In the genomic region with DNA sequence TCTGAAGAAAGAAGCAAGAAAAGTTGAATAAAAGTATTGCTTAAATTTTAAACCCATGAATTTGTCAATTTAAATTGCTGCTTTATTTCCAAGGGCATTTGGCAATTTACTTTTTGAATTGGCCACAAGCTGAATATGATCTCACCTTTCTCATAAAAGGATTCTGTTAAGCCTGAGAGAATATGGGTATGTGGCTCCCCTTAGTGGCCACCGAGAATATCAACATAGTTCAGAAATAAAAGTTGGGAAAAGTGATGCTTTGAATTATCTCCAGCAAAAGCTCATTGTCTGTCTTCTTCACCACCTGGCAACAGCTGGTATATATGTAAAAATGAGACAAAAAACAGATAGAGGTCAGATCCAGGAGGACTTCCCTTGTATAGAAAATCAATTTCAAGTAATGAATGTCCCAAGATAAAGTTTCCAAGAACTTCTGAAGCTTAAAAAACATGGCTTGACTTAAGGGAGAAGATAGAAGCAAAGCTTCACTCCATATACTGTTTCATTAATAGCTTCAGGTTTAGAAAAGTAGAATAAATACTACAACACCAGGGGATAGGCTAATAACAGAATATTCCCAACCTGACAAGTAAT, we compare ENCODE assay signal across 9 cellular contexts.
DNase-seq lines count a peak whose midpoint lies in the region; ATAC-seq and TF ChIP-seq lines count a peak whose summit lies in the region.
"Had no signal": no experiment of that assay in that cellular context is flagged by ENCODE, and none has a peak within 500 bp of the region (broad histone marks: within the 10 kb centered on the region; RNA-seq: fewer than 3 reads in every experiment).

No MANE protein-coding gene starts in this region.

- CTCF ChIA-PET in Caco-2 (lab: Charles Lee), result interaction anchor here (0.6 to 1.5 kb wide), 5 partner anchors 83 to 223 kb away, joined by 3 to 14 read pairs (median 4); no protein-coding TSS in a partner anchor

- H3K9me3 ChIP-seq in Caco-2 (no peaks in the 10 kb centered on the region), esophagus muscularis mucosa (no peaks in the 10 kb centered on the region), prostate gland (no peaks in the 10 kb centered on the region)
- H3K9me3 ChIP-seq: neutrophil had no signal

- H3K27me3 ChIP-seq in Caco-2 (replicated peaks; ENCODE audit: control insufficient read depth, insufficient read depth, low read length) (no peaks in the 10 kb centered on the region), esophagus muscularis mucosa (no peaks in the 10 kb centered on the region), prostate gland (replicated peaks; ENCODE audit: insufficient read depth) (no peaks in the 10 kb centered on the region)
- H3K27me3 ChIP-seq: neutrophil had no signal

- H3K4me3 ChIP-seq in Caco-2 (ENCODE audit: low read depth, low read length), result no peak overlapping the region
- no peak overlapping the region for H3K4me3 ChIP-seq in esophagus muscularis mucosa
- H3K4me3 ChIP-seq in prostate gland, result no peak overlapping the region

- ATAC-seq in GM18868 (IDR thresholded peaks at IDR 0.05; ENCODE audit: unreplicated experiment), result peak; percentile 86
- ATAC-seq in HG03378 (IDR thresholded peaks at IDR 0.05; ENCODE audit: unreplicated experiment), result peak; percentile 80
- ATAC-seq in GM21367 (IDR thresholded peaks at IDR 0.05; ENCODE audit: unreplicated experiment), result no peak
- no peak for ATAC-seq in sciatic nerve

- TF ChIP-seq CTCF in Caco-2 (IDR thresholded peaks at IDR 0.05; ENCODE audit: insufficient read depth in 1 of 2, low read depth in 1 of 2, low read length in 1 of 2, severe bottlenecking in 1 of 2, unreplicated experiment in 1 of 2) (peak; percentile 52 to 54), esophagus muscularis mucosa (IDR thresholded peaks at IDR 0.05) (peak; percentile 29 to 59 (median 34)), prostate gland (IDR thresholded peaks at IDR 0.05) (peak in 3 of 4 experiments; percentile 51 to 59 (median 53))

- intact Hi-C loops in Caco-2 (cut with micrococcal nuclease; ENCODE audit: unreplicated experiment) (loop anchor here (1.0 kb wide), 3 partner anchors 83 to 212 kb away; no protein-coding TSS in a partner anchor), esophagus muscularis mucosa (cut with DNase I) (no loop called here), prostate gland (cut with DNase I) (loop anchor here (5.0 to 10.0 kb wide), 3 partner anchors 80 to 212 kb away; no protein-coding TSS in a partner anchor), sciatic nerve (cut with DNase I) (loop anchor here (10.0 kb wide), 1 partner anchor 210 kb away; no protein-coding TSS in a partner anchor)

- POLR2A ChIA-PET in Caco-2 (lab: Charles Lee), result no interaction called here

- H3K27ac ChIP-seq in esophagus muscularis mucosa (replicated peaks in 1 of 4), result no peak overlapping the region
- no peak overlapping the region for H3K27ac ChIP-seq in prostate gland
- H3K27ac ChIP-seq: neutrophil had no signal

- no peak for TF ChIP-seq EP300 in esophagus muscularis mucosa (IDR thresholded peaks at IDR 0.05)

- DNase-seq in Caco-2 (peak in 1 of 2 experiments; percentile 36), RPMI7951 (ENCODE audit: low read depth) (peak; percentile 24), esophagus muscularis mucosa (ENCODE audit: extremely low spot score) (no peak), prostate gland (ENCODE audit: low spot score) (peak; percentile 30), sciatic nerve (ENCODE audit: low spot score) (no peak)

- no peaks in the 10 kb centered on the region for H3K36me3 ChIP-seq in Caco-2 (ENCODE audit: control insufficient read depth, insufficient read depth, low read length)
- H3K36me3 ChIP-seq in esophagus muscularis mucosa, result no peaks in the 10 kb centered on the region
- H3K36me3 ChIP-seq in prostate gland, result no peaks in the 10 kb centered on the region
- H3K36me3 ChIP-seq: neutrophil had no signal

- H3K27me3 Mint-ChIP-seq in Caco-2 (ENCODE audit: insufficient read depth, unreplicated experiment), result no peaks in the 10 kb centered on the region

- no peaks in the 10 kb centered on the region for H3K4me1 Mint-ChIP-seq in Caco-2 (ENCODE audit: low read depth, unreplicated experiment)

- H3K9me3 Mint-ChIP-seq in Caco-2 (ENCODE audit: unreplicated experiment), result no peaks in the 10 kb centered on the region

- H3K4me3 Mint-ChIP-seq in Caco-2 (ENCODE audit: unreplicated experiment), result no peak overlapping the region

- no TSS peak for BruUV-seq in Caco-2 (replicated peaks; lab: Mats Ljungman, UMichigan)

- H3K4me1 ChIP-seq in Caco-2 (no peaks in the 10 kb centered on the region), esophagus muscularis mucosa (no peaks in the 10 kb centered on the region), prostate gland (replicated peaks) (no peaks in the 10 kb centered on the region)

- no peak overlapping the region for H3K27ac Mint-ChIP-seq in Caco-2 (ENCODE audit: unreplicated experiment)

- H3K36me3 Mint-ChIP-seq in Caco-2 (ENCODE audit: insufficient read depth, unreplicated experiment), result no peaks in the 10 kb centered on the region

- whole genome bisulfite sequencing in esophagus muscularis mucosa, result 3% methylated on average over 1 of the region's 1 CpG
- WGBS in prostate gland, result 0% methylated on average over 1 of the region's 1 CpG

- TF ChIP-seq POLR2A in esophagus muscularis mucosa (IDR thresholded peaks at IDR 0.05; ENCODE audit: low read depth), result no peak
- TF ChIP-seq POLR2A in prostate gland (IDR thresholded peaks at IDR 0.05), result no peak

Comparison
In these comparisons a context has a peak if more than half of its experiments do, and no peak if none do; other contexts are left out.
1. DNase-seq: peak in RPMI7951 (single experiment) and prostate gland (single experiment); none in esophagus muscularis mucosa (single experiment) and sciatic nerve (single experiment).
2. ATAC-seq: peak in GM18868 (single experiment) and HG03378 (single experiment); none in GM21367 (single experiment) and sciatic nerve (single experiment).
3. Peak in every context shown above with its lines, with median percentiles within 50 percentile points of each other: CTCF ChIP-seq.